9 cellular contexts compared by ENCODE assay signal in genomic region chr10:683448-684071, GRCh38. TPM values are rescaled to one million over a fixed set of nuclear protein-coding genes. Genes with fewer than 3 reads are reported as not detected.
DNase-seq lines count a peak whose midpoint lies in the region; ATAC-seq and TF ChIP-seq lines count a peak whose summit lies in the region.
"Had no signal": no experiment of that assay in that cellular context is flagged by ENCODE, and none has a peak within 500 bp of the region (broad histone marks: within the 10 kb centered on the region; RNA-seq: fewer than 3 reads in every experiment).

No MANE protein-coding gene starts in this region.

- H3K9me3 Mint-ChIP-seq in mesothelial cell of epicardium, result no peaks in the 10 kb centered on the region
- H3K9me3 Mint-ChIP-seq in effector memory CD8-positive, alpha-beta T cell, result no peaks in the 10 kb centered on the region
- no peaks in the 10 kb centered on the region for H3K9me3 Mint-ChIP-seq in CD4-positive, alpha-beta T cell

- ATAC-seq in omental fat pad (ENCODE audit: low FRiP score), result peak; percentile 87
- ATAC-seq in effector memory CD8-positive, alpha-beta T cell (replicated peaks), result no peak
- no peak for ATAC-seq in CD4-positive, alpha-beta T cell (ENCODE audit: poor library complexity)

- TF ChIP-seq CTCF in omental fat pad (IDR thresholded peaks at IDR 0.05) (no peak), mesothelial cell of epicardium (IDR thresholded peaks at IDR 0.05; ENCODE audit: unreplicated experiment) (no peak)
- no peak for TF ChIP-seq CTCF in CD4-positive, alpha-beta T cell (IDR thresholded peaks at IDR 0.05)

- H3K27ac Mint-ChIP-seq in mesothelial cell of epicardium, result no peak overlapping the region
- H3K27ac Mint-ChIP-seq in effector memory CD8-positive, alpha-beta T cell, result no peak overlapping the region
- no peak overlapping the region for H3K27ac Mint-ChIP-seq in CD4-positive, alpha-beta T cell

- H3K4me3 Mint-ChIP-seq in mesothelial cell of epicardium, result no peak overlapping the region
- no peak overlapping the region for H3K4me3 Mint-ChIP-seq in effector memory CD8-positive, alpha-beta T cell
- no peak overlapping the region for H3K4me3 Mint-ChIP-seq in CD4-positive, alpha-beta T cell

- H3K27me3 ChIP-seq in CD4-positive, alpha-beta T cell (ENCODE audit: control insufficient read depth, insufficient read depth, low read length), result no peaks in the 10 kb centered on the region

- POLR2A ChIA-PET in CD4-positive, alpha-beta T cell (lab: Charles Lee), result no interaction called here

- CTCF ChIA-PET in CD4-positive, alpha-beta T cell (lab: Charles Lee), result no interaction called here

- H3K4me1 Mint-ChIP-seq in mesothelial cell of epicardium, result peaks cover 32% of the 10 kb centered on the region
- peaks cover 0 to 2% of the 10 kb centered on the region in 2 donors for H3K4me1 Mint-ChIP-seq in effector memory CD8-positive, alpha-beta T cell (ENCODE audit: low read depth in 2 of 2)
- H3K4me1 Mint-ChIP-seq in CD4-positive, alpha-beta T cell (ENCODE audit: low read depth), result no peaks in the 10 kb centered on the region

- intact Hi-C loops in CD4-positive, alpha-beta T cell (cut with DNase I, micrococcal nuclease), result no loop called here

- no peak overlapping the region for H3K27ac ChIP-seq in CD4-positive, alpha-beta T cell (ENCODE audit: low read depth, low read length)

- DNase-seq in AG08395 (ENCODE audit: low spot score) (peak; percentile 85), M059J (ENCODE audit: low read depth) (peak; percentile 91), epidermal melanocyte (ENCODE audit: insufficient read length, low spot score) (peak; percentile 82), omental fat pad (ENCODE audit: low spot score) (no peak), mesothelial cell of epicardium (ENCODE audit: low spot score in 2 of 2, unreplicated experiment in 2 of 2) (no peak)
- no peak for DNase-seq in stimulated activated CD4-positive, alpha-beta T cell treated with anti-CD3 and anti-CD28 coated beads, Interleukin-2, amount 100 ng/mL, for 24 hours
- no peak for DNase-seq in effector memory CD8-positive, alpha-beta T cell
- DNase-seq in CD4-positive, alpha-beta T cell, result no peak
- DNase-seq: MM.1S had no signal

- no peaks in the 10 kb centered on the region for H3K9me3 ChIP-seq in CD4-positive, alpha-beta T cell (ENCODE audit: control insufficient read depth, low read length)

- no peaks in the 10 kb centered on the region for H3K36me3 Mint-ChIP-seq in mesothelial cell of epicardium
- H3K36me3 Mint-ChIP-seq in effector memory CD8-positive, alpha-beta T cell (ENCODE audit: insufficient read depth), result no peaks in the 10 kb centered on the region
- no peaks in the 10 kb centered on the region for H3K36me3 Mint-ChIP-seq in CD4-positive, alpha-beta T cell (ENCODE audit: low read depth)

- no peaks in the 10 kb centered on the region for H3K27me3 Mint-ChIP-seq in mesothelial cell of epicardium (ENCODE audit: low read depth)
- H3K27me3 Mint-ChIP-seq in effector memory CD8-positive, alpha-beta T cell, result peaks cover 27 to 51% of the 10 kb centered on the region in 2 donors
- H3K27me3 Mint-ChIP-seq in CD4-positive, alpha-beta T cell, result peaks cover 16% of the 10 kb centered on the region

RNA-seq across cellular contexts. Expression of gene DIP2C, which starts 5.9 kb away (rescaled TPM):
- 3.4 and 4.6 TPM in 2 replicates for total RNA-seq in M059J (2014; rRNA removed; shearing (Covaris generic))
- 10 to 100 TPM; 19.7 to 56.5 (median 31.1) TPM for total RNA-seq in omental fat pad
- 30.3 to 30.8 TPM (median 30.6 TPM) in 3 replicates for total RNA-seq in mesothelial cell of epicardium
- 1 to 10 TPM; 4.1 TPM for total RNA-seq in CD4-positive, alpha-beta T cell

Comparison
In these comparisons a context has a peak if more than half of its experiments do, and no peak if none do; other contexts are left out.
1. DNase-seq: peak in AG08395 (single experiment), M059J (single experiment) and epidermal melanocyte (single experiment); none in omental fat pad (single experiment), mesothelial cell of epicardium (0 of 2), stimulated activated CD4-positive, alpha-beta T cell treated with anti-CD3 and anti-CD28 coated beads, Interleukin-2, amount 100 ng/mL, for 24 hours (0 of 2), effector memory CD8-positive, alpha-beta T cell (0 of 3) and CD4-positive, alpha-beta T cell (0 of 10).